In the genomic region with DNA sequence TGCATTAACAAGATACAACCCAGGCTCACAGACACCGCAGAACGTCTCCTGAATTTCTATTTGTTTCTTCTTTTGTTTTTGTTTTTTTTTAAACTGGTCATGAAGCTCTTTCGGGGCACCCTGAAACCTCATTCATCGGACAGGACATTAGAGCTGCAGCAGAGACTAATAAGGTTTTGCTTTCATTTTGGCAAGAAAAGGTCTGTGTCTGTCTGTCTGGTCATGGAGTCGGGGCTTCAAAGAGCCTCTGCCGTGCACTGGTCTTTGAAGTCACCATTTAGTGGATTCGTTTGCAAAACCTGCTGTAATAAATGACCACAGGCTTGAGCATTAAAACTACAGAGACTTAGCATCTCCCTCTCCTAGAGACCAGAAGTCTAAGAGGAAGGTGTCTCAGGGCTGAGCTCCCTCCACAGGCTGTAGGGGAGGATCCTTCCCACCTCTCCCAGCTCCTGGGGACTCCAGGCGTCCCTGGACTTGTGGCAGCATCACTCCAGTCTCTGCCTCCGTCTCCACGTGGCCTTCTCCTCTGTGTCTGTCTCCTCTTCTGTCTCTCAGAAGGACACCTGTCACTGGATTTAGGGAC, we compare ENCODE assay signal across 1 cellular context.
TF ChIP-seq lines count a peak whose summit lies in the region.

No MANE protein-coding gene starts in this region.

TF ChIP-seq in GM23338, 12 proteins besides CTCF, POLR2A, EP300 and RAD21 (continued from another document):
- TF ChIP-seq, protein P1, sequence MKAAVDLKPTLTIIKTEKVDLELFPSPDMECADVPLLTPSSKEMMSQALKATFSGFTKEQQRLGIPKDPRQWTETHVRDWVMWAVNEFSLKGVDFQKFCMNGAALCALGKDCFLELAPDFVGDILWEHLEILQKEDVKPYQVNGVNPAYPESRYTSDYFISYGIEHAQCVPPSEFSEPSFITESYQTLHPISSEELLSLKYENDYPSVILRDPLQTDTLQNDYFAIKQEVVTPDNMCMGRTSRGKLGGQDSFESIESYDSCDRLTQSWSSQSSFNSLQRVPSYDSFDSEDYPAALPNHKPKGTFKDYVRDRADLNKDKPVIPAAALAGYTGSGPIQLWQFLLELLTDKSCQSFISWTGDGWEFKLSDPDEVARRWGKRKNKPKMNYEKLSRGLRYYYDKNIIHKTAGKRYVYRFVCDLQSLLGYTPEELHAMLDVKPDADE (IDR thresholded peaks at IDR 0.05): no peak
- no peak for TF ChIP-seq EZH2phosphoT487 (IDR thresholded peaks at IDR 0.05; ENCODE audit: unreplicated experiment)
- TF ChIP-seq, protein P2, sequence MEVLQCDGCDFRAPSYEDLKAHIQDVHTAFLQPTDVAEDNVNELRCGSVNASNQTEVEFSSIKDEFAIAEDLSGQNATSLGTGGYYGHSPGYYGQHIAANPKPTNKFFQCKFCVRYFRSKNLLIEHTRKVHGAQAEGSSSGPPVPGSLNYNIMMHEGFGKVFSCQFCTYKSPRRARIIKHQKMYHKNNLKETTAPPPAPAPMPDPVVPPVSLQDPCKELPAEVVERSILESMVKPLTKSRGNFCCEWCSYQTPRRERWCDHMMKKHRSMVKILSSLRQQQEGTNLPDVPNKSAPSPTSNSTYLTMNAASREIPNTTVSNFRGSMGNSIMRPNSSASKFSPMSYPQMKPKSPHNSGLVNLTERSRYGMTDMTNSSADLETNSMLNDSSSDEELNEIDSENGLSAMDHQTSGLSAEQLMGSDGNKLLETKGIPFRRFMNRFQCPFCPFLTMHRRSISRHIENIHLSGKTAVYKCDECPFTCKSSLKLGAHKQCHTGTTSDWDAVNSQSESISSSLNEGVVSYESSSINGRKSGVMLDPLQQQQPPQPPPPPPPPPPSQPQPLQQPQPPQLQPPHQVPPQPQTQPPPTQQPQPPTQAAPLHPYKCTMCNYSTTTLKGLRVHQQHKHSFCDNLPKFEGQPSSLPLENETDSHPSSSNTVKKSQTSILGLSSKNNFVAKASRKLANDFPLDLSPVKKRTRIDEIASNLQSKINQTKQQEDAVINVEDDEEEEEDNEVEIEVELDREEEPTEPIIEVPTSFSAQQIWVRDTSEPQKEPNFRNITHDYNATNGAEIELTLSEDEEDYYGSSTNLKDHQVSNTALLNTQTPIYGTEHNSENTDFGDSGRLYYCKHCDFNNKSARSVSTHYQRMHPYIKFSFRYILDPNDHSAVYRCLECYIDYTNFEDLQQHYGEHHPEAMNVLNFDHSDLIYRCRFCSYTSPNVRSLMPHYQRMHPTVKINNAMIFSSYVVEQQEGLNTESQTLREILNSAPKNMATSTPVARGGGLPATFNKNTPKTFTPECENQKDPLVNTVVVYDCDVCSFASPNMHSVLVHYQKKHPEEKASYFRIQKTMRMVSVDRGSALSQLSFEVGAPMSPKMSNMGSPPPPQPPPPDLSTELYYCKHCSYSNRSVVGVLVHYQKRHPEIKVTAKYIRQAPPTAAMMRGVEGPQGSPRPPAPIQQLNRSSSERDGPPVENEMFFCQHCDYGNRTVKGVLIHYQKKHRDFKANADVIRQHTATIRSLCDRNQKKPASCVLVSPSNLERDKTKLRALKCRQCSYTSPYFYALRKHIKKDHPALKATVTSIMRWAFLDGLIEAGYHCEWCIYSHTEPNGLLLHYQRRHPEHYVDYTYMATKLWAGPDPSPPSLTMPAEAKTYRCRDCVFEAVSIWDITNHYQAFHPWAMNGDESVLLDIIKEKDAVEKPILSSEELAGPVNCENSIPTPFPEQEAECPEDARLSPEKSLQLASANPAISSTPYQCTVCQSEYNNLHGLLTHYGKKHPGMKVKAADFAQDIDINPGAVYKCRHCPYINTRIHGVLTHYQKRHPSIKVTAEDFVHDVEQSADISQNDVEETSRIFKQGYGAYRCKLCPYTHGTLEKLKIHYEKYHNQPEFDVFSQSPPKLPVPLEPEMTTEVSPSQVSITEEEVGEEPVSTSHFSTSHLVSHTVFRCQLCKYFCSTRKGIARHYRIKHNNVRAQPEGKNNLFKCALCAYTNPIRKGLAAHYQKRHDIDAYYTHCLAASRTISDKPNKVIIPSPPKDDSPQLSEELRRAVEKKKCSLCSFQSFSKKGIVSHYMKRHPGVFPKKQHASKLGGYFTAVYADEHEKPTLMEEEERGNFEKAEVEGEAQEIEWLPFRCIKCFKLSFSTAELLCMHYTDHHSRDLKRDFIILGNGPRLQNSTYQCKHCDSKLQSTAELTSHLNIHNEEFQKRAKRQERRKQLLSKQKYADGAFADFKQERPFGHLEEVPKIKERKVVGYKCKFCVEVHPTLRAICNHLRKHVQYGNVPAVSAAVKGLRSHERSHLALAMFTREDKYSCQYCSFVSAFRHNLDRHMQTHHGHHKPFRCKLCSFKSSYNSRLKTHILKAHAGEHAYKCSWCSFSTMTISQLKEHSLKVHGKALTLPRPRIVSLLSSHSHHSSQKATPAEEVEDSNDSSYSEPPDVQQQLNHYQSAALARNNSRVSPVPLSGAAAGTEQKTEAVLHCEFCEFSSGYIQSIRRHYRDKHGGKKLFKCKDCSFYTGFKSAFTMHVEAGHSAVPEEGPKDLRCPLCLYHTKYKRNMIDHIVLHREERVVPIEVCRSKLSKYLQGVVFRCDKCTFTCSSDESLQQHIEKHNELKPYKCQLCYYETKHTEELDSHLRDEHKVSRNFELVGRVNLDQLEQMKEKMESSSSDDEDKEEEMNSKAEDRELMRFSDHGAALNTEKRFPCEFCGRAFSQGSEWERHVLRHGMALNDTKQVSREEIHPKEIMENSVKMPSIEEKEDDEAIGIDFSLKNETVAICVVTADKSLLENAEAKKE (CRISPR knock-in tag; IDR thresholded peaks at IDR 0.05): no peak
- TF ChIP-seq ZNF114 (CRISPR knock-in tag; IDR thresholded peaks at IDR 0.05): no peak
- TF ChIP-seq NANOG (IDR thresholded peaks at IDR 0.05; ENCODE audit: borderline replicate concordance): no peak
- TF ChIP-seq, protein P3, sequence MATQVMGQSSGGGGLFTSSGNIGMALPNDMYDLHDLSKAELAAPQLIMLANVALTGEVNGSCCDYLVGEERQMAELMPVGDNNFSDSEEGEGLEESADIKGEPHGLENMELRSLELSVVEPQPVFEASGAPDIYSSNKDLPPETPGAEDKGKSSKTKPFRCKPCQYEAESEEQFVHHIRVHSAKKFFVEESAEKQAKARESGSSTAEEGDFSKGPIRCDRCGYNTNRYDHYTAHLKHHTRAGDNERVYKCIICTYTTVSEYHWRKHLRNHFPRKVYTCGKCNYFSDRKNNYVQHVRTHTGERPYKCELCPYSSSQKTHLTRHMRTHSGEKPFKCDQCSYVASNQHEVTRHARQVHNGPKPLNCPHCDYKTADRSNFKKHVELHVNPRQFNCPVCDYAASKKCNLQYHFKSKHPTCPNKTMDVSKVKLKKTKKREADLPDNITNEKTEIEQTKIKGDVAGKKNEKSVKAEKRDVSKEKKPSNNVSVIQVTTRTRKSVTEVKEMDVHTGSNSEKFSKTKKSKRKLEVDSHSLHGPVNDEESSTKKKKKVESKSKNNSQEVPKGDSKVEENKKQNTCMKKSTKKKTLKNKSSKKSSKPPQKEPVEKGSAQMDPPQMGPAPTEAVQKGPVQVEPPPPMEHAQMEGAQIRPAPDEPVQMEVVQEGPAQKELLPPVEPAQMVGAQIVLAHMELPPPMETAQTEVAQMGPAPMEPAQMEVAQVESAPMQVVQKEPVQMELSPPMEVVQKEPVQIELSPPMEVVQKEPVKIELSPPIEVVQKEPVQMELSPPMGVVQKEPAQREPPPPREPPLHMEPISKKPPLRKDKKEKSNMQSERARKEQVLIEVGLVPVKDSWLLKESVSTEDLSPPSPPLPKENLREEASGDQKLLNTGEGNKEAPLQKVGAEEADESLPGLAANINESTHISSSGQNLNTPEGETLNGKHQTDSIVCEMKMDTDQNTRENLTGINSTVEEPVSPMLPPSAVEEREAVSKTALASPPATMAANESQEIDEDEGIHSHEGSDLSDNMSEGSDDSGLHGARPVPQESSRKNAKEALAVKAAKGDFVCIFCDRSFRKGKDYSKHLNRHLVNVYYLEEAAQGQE (IDR thresholded peaks at IDR 0.05; ENCODE audit: unreplicated experiment): no peak
